Comparison of ENCODE assay signal across 22 cellular contexts in the genomic region with DNA sequence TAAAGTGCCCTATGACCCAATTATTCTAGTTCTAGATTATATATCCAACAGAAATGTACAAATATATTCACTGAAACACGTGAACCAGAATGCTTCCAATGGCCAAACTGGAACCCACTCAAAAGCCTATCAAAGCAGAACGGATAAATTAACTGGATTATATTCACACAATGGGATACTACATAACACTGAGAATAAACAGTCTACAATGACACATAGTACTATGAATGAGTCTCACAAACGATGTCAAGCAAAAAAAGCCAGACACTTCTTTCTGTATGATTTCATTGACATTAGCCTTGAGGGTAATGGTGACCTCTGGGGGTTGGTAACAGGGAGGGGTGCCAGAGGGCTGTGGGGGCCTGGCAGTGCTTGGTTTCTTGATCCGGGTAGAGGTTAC. TPM values are rescaled to one million over a fixed set of nuclear protein-coding genes. Genes with fewer than 3 reads are reported as not detected.
DNase-seq lines count a peak whose midpoint lies in the region; TF ChIP-seq lines count a peak whose summit lies in the region.
"Had no signal": no experiment of that assay in that cellular context is flagged by ENCODE, and none has a peak within 500 bp of the region (broad histone marks: within the 10 kb centered on the region; RNA-seq: fewer than 3 reads in every experiment).

No MANE protein-coding gene starts in this region.

- no peak for TF ChIP-seq CTCF in esophagus muscularis mucosa (IDR thresholded peaks at IDR 0.05)
- no peak for TF ChIP-seq CTCF in progenitor cell of endocrine pancreas (IDR thresholded peaks at IDR 0.05; ENCODE audit: unreplicated experiment)

- H3K4me3 ChIP-seq in esophagus muscularis mucosa: peak overlapping the region in 1 of 4 donors; percentile 7
- H3K4me3 ChIP-seq: heart right ventricle, K562, lower lobe of right lung, suprapubic skin had no signal

- no peak for TF ChIP-seq EP300 in esophagus muscularis mucosa (IDR thresholded peaks at IDR 0.05)

- H3K27me3 ChIP-seq in esophagus muscularis mucosa: no peaks in the 10 kb centered on the region
- H3K27me3 ChIP-seq: heart right ventricle, suprapubic skin had no signal

- DNase-seq in NCI-H2107 treated with DMSO at 0.1 percent for 48 hours (lab: John Stamatoyannopoulos, UW; ENCODE audit: unreplicated experiment): peak; percentile 65
- DNase-seq in NCI-H2107 (lab: John Stamatoyannopoulos, UW): no peak
- DNase-seq in esophagus muscularis mucosa (ENCODE audit: extremely low spot score): no peak
- no peak for DNase-seq in progenitor cell of endocrine pancreas (ENCODE audit: low spot score, unreplicated experiment)
- DNase-seq in SKM-1 (lab: John Stamatoyannopoulos, UW; ENCODE audit: unreplicated experiment): no peak
- no peak for DNase-seq in activated naive CD4-positive, alpha-beta T cell treated with anti-CD3 and anti-CD28 coated beads, Interleukin-2, amount 10 ng/mL, durations not matched to agents 7 days and 5 days
- DNase-seq in activated T-cell treated with anti-CD3 and anti-CD28 coated beads, Interleukin-2, amount 50 U/mL, for 1 hour: no peak
- no peak for DNase-seq in GDM1 (lab: John Stamatoyannopoulos, UW)
- DNase-seq: amniotic stem cell; cerebellar nuclear complex; effector memory CD8-positive, alpha-beta T cell; heart right ventricle; lower lobe of right lung; naive thymus-derived CD4-positive, alpha-beta T cell; NCI-H524 treated with DMSO at 0.1 percent for 48 hours; stimulated activated CD4-positive, alpha-beta T cell treated with anti-CD3 and anti-CD28 coated beads, Interleukin-12 subunit alpha, Interleukin-12 subunit beta, amount 100 ng/mL, for 4 hours; stimulated activated CD8-positive, alpha-beta memory T cell treated with anti-CD3 and anti-CD28 coated beads, Interleukin-4, amount 100 ng/mL, for 48 hours had no signal

- TF ChIP-seq POLR2A in esophagus muscularis mucosa (IDR thresholded peaks at IDR 0.05; ENCODE audit: low read depth): no peak

- no peak overlapping the region for H3K4me3 Mint-ChIP-seq in progenitor cell of endocrine pancreas (ENCODE audit: low read depth)
- H3K4me3 Mint-ChIP-seq in activated naive CD4-positive, alpha-beta T cell treated with anti-CD3 and anti-CD28 coated beads, Interleukin-2, amount 10 ng/mL, durations not matched to agents 7 days and 5 days: no peak overlapping the region
- H3K4me3 Mint-ChIP-seq: B cell; effector memory CD8-positive, alpha-beta T cell; naive thymus-derived CD4-positive, alpha-beta T cell had no signal

- H3K36me3 ChIP-seq in esophagus muscularis mucosa: peaks cover 8 to 74% (median 50%) of the 10 kb centered on the region in 4 donors

- CTCF ChIA-PET in activated naive CD4-positive, alpha-beta T cell treated with anti-CD3 and anti-CD28 coated beads, Interleukin-2, amount 10 ng/mL, durations not matched to agents 7 days and 5 days (lab: Charles Lee): no interaction called here

- 29% methylated on average over 4 of the region's 4 CpGs for WGBS in esophagus muscularis mucosa

- peaks cover 43% of the 10 kb centered on the region for H3K4me1 Mint-ChIP-seq in progenitor cell of endocrine pancreas (ENCODE audit: low read depth)
- no peaks in the 10 kb centered on the region for H3K4me1 Mint-ChIP-seq in activated naive CD4-positive, alpha-beta T cell treated with anti-CD3 and anti-CD28 coated beads, Interleukin-2, amount 10 ng/mL, durations not matched to agents 7 days and 5 days
- H3K4me1 Mint-ChIP-seq: B cell had no signal

- H3K36me3 Mint-ChIP-seq in progenitor cell of endocrine pancreas (ENCODE audit: insufficient read depth): peaks cover 5% of the 10 kb centered on the region
- H3K36me3 Mint-ChIP-seq in activated naive CD4-positive, alpha-beta T cell treated with anti-CD3 and anti-CD28 coated beads, Interleukin-2, amount 10 ng/mL, durations not matched to agents 7 days and 5 days: no peaks in the 10 kb centered on the region

- no peaks in the 10 kb centered on the region for H3K9me3 ChIP-seq in esophagus muscularis mucosa
- H3K9me3 ChIP-seq: heart right ventricle, lower lobe of right lung, suprapubic skin had no signal

- peaks cover 22 to 100% (median 100%) of the 10 kb centered on the region in 4 donors for H3K4me1 ChIP-seq in esophagus muscularis mucosa

- intact Hi-C loops in esophagus muscularis mucosa (cut with DNase I): no loop called here

- H3K27me3 Mint-ChIP-seq in progenitor cell of endocrine pancreas: peaks cover 2% of the 10 kb centered on the region
- no peaks in the 10 kb centered on the region for H3K27me3 Mint-ChIP-seq in activated naive CD4-positive, alpha-beta T cell treated with anti-CD3 and anti-CD28 coated beads, Interleukin-2, amount 10 ng/mL, durations not matched to agents 7 days and 5 days
- H3K27me3 Mint-ChIP-seq: B cell had no signal

- H3K9me3 Mint-ChIP-seq in progenitor cell of endocrine pancreas (ENCODE audit: low read depth): no peaks in the 10 kb centered on the region
- H3K9me3 Mint-ChIP-seq in activated naive CD4-positive, alpha-beta T cell treated with anti-CD3 and anti-CD28 coated beads, Interleukin-2, amount 10 ng/mL, durations not matched to agents 7 days and 5 days: no peaks in the 10 kb centered on the region
- H3K9me3 Mint-ChIP-seq: effector memory CD8-positive, alpha-beta T cell; naive thymus-derived CD4-positive, alpha-beta T cell had no signal

- peak overlapping the region; percentile 59 for H3K27ac Mint-ChIP-seq in progenitor cell of endocrine pancreas
- H3K27ac Mint-ChIP-seq in activated naive CD4-positive, alpha-beta T cell treated with anti-CD3 and anti-CD28 coated beads, Interleukin-2, amount 10 ng/mL, durations not matched to agents 7 days and 5 days: no peak overlapping the region
- H3K27ac Mint-ChIP-seq: B cell; effector memory CD8-positive, alpha-beta T cell; naive thymus-derived CD4-positive, alpha-beta T cell had no signal

- H3K27ac ChIP-seq in esophagus muscularis mucosa (replicated peaks in 1 of 4): peak overlapping the region; percentile 80 to 97 (median 94)
- H3K27ac ChIP-seq: 22Rv1, heart right ventricle, HL-60, lower lobe of right lung, suprapubic skin had no signal

RNA-seq across cellular contexts. Expression of a gene that starts 50.9 kb away (rescaled TPM):
- total RNA-seq in esophagus muscularis mucosa: 10 to 100 TPM; 20.5 to 30.3 (median 25.3) TPM
- 54.4 and 57.6 TPM in 2 replicates for total RNA-seq in progenitor cell of endocrine pancreas
